ENCODE assay signal across 1 cellular context in the genomic region with DNA sequence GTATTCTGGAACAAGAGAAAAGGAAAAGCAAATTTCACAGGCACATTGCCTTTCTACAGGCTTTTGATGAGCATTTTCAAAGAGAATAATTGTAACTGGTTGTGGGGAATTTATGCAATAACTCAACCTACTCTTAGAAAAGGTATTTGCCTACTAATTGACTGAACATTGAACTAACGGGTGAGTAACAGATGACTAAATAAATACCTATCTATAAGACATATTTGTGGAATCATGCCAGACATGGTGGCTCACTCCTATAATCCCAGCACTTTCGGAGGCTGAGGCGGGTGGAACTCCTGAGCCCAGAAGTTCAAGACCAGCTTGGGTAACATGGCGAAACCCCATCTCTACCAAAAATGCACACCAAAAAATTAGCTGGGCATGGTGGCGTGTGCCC.
TF ChIP-seq lines count a peak whose summit lies in the region.

No MANE protein-coding gene starts in this region.

TF ChIP-seq in HepG2, 621 proteins besides CTCF, POLR2A, EP300 and RAD21 (continued from another document):
- TF ChIP-seq ARNT2 (CRISPR knock-in tag; IDR thresholded peaks at IDR 0.05; ENCODE audit: low read depth) (no peak), ZNF331 (CRISPR knock-in tag; IDR thresholded peaks at IDR 0.05) (no peak), NR2F6 (IDR thresholded peaks at IDR 0.05) (no peak), NR2F6 (CRISPR knock-in tag; IDR thresholded peaks at IDR 0.05) (no peak), ZNF562 (CRISPR knock-in tag; IDR thresholded peaks at IDR 0.05; ENCODE audit: borderline replicate concordance) (no peak)
- TF ChIP-seq, protein P1, sequence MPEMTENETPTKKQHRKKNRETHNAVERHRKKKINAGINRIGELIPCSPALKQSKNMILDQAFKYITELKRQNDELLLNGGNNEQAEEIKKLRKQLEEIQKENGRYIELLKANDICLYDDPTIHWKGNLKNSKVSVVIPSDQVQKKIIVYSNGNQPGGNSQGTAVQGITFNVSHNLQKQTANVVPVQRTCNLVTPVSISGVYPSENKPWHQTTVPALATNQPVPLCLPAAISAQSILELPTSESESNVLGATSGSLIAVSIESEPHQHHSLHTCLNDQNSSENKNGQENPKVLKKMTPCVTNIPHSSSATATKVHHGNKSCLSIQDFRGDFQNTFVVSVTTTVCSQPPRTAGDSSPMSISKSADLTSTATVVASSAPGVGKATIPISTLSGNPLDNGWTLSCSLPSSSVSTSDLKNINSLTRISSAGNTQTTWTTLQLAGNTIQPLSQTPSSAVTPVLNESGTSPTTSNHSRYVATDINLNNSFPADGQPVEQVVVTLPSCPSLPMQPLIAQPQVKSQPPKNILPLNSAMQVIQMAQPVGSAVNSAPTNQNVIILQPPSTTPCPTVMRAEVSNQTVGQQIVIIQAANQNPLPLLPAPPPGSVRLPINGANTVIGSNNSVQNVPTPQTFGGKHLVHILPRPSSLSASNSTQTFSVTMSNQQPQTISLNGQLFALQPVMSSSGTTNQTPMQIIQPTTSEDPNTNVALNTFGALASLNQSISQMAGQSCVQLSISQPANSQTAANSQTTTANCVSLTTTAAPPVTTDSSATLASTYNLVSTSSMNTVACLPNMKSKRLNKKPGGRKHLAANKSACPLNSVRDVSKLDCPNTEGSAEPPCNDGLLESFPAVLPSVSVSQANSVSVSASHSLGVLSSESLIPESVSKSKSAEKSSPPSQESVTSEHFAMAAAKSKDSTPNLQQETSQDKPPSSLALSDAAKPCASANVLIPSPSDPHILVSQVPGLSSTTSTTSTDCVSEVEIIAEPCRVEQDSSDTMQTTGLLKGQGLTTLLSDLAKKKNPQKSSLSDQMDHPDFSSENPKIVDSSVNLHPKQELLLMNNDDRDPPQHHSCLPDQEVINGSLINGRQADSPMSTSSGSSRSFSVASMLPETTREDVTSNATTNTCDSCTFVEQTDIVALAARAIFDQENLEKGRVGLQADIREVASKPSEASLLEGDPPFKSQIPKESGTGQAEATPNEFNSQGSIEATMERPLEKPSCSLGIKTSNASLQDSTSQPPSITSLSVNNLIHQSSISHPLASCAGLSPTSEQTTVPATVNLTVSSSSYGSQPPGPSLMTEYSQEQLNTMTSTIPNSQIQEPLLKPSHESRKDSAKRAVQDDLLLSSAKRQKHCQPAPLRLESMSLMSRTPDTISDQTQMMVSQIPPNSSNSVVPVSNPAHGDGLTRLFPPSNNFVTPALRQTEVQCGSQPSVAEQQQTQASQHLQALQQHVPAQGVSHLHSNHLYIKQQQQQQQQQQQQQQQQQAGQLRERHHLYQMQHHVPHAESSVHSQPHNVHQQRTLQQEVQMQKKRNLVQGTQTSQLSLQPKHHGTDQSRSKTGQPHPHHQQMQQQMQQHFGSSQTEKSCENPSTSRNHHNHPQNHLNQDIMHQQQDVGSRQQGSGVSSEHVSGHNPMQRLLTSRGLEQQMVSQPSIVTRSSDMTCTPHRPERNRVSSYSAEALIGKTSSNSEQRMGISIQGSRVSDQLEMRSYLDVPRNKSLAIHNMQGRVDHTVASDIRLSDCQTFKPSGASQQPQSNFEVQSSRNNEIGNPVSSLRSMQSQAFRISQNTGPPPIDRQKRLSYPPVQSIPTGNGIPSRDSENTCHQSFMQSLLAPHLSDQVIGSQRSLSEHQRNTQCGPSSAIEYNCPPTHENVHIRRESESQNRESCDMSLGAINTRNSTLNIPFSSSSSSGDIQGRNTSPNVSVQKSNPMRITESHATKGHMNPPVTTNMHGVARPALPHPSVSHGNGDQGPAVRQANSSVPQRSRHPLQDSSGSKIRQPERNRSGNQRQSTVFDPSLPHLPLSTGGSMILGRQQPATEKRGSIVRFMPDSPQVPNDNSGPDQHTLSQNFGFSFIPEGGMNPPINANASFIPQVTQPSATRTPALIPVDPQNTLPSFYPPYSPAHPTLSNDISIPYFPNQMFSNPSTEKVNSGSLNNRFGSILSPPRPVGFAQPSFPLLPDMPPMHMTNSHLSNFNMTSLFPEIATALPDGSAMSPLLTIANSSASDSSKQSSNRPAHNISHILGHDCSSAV (CRISPR knock-in tag; IDR thresholded peaks at IDR 0.05; ENCODE audit: borderline replicate concordance): no peak
